ENCODE assay signal across 9 cellular contexts in genomic region chr12:56007148-56007891, GRCh38. TPM values are rescaled to one million over a fixed set of nuclear protein-coding genes. Genes with fewer than 3 reads are reported as not detected.
DNase-seq lines count a peak whose midpoint lies in the region; ATAC-seq, FAIRE-seq and TF ChIP-seq lines count a peak whose summit lies in the region.
"Had no signal": no experiment of that assay in that cellular context is flagged by ENCODE, and none has a peak within 500 bp of the region (broad histone marks: within the 10 kb centered on the region; RNA-seq: fewer than 3 reads in every experiment).

No MANE protein-coding gene starts in this region.

- peak overlapping the region; percentile 88 for H3K4me3 Mint-ChIP-seq in CD4-positive, alpha-beta T cell

- H3K36me3 Mint-ChIP-seq in CD4-positive, alpha-beta T cell (ENCODE audit: low read depth) = no peaks in the 10 kb centered on the region

- H3K27me3 Mint-ChIP-seq in CD4-positive, alpha-beta T cell = no peaks in the 10 kb centered on the region

- H3K4me1 Mint-ChIP-seq in CD4-positive, alpha-beta T cell (ENCODE audit: low read depth) = peaks cover 19% of the 10 kb centered on the region

- no peak for TF ChIP-seq CTCF in CD4-positive, alpha-beta T cell (IDR thresholded peaks at IDR 0.05)

- H3K27me3 ChIP-seq in CD4-positive, alpha-beta T cell (ENCODE audit: control insufficient read depth, insufficient read depth, low read length) = no peaks in the 10 kb centered on the region

- CTCF ChIA-PET in CD4-positive, alpha-beta T cell (lab: Charles Lee) = interaction anchor here (1.8 to 2.0 kb wide), 2 partner anchors 11 to 40 kb away, joined by 6 to 10 read pairs; no protein-coding TSS in a partner anchor

- intact Hi-C loops in CD4-positive, alpha-beta T cell (cut with DNase I, micrococcal nuclease) = loop anchor here in 1 of 2 experiments (1.0 kb wide), 1 partner anchor 34 kb away; the partner anchor contains the start of gene RPS26

- DNase-seq in CD4-positive, alpha-beta T cell = peak; percentile 61 to 74 (median 68)
- peak; percentile 55 for DNase-seq in KBM-7
- peak; percentile 58 for DNase-seq in RCC 7860 (ENCODE audit: low spot score)
- DNase-seq in activated T-helper 1 cell treated with Interleukin-2 at 50 U/mL for 16 hours (ENCODE audit: low read depth) = peak; percentile 56
- peak; percentile 87 for DNase-seq in fibroblast of gingiva (ENCODE audit: low read depth)
- DNase-seq in myocyte (ENCODE audit: low read depth) = peak; percentile 93
- DNase-seq in stimulated activated CD8-positive, alpha-beta memory T cell treated with anti-CD3 and anti-CD28 coated beads, Interleukin-7, amount 100 ng/mL, for 1 hour (ENCODE audit: low read depth in 2 of 2) = peak; percentile 42 to 52

- peak overlapping the region; percentile 36 for H3K27ac ChIP-seq in CD4-positive, alpha-beta T cell (ENCODE audit: low read depth, low read length)

- POLR2A ChIA-PET in CD4-positive, alpha-beta T cell (lab: Charles Lee) = interaction anchor here (0.6 to 2.2 kb wide), 20 partner anchors 11 to 264 kb away, joined by 3 to 17 read pairs (median 4); partner anchors contain the start of genes DGKA, IKZF4, ORMDL2 and PA2G4

- no peaks in the 10 kb centered on the region for H3K9me3 Mint-ChIP-seq in CD4-positive, alpha-beta T cell

- no peak for FAIRE-seq in RCC 7860 (lab: Jason Lieb, UNC)
- FAIRE-seq: TTC549 had no signal

- in situ Hi-C loops in KBM-7 (cut with MboI; ENCODE audit: low pct_unique_long_range_greater_than_20kb, low sequenced_read_pairs) = no loop called here

- H3K27ac Mint-ChIP-seq in CD4-positive, alpha-beta T cell = peak overlapping the region; percentile 76

- peak; percentile 89 for ATAC-seq in CD4-positive, alpha-beta T cell (ENCODE audit: poor library complexity)
- peak; percentile 76 for ATAC-seq in GM21360 (IDR thresholded peaks at IDR 0.05; ENCODE audit: unreplicated experiment)

- H3K9me3 ChIP-seq in CD4-positive, alpha-beta T cell (ENCODE audit: control insufficient read depth, low read length) = no peaks in the 10 kb centered on the region

RNA-seq across cellular contexts. Expression of gene SUOX, which starts 10.2 kb away (rescaled TPM):
- 1 to 10 TPM in 1 of 2 experiments, under 1 TPM in 1; 0.82 to 1.2 TPM for total RNA-seq in CD4-positive, alpha-beta T cell
- total RNA-seq in myocyte = 14.0 and 15.8 TPM in 2 replicates
- polyA plus RNA-seq in myocyte (2012) = 15.2 TPM

RNA-seq across cellular contexts. Expression of gene IKZF4, which starts 13.5 kb away (rescaled TPM):
- total RNA-seq in CD4-positive, alpha-beta T cell = 1 to 10 TPM; 2.5 to 5.0 TPM
- 1.1 and 3.0 TPM in 2 replicates for total RNA-seq in myocyte
- 5.1 TPM for polyA plus RNA-seq in myocyte (2012)

RNA-seq across cellular contexts. Expression of gene RAB5B, which starts 33.4 kb away (rescaled TPM):
- 10 to 100 TPM; 21.6 to 27.4 TPM for total RNA-seq in CD4-positive, alpha-beta T cell
- total RNA-seq in myocyte = 74.9 and 76.4 TPM in 2 replicates
- 91.1 TPM for polyA plus RNA-seq in myocyte (2012)

RNA-seq across cellular contexts. Expression of gene RPS26, which starts 34.4 kb away (rescaled TPM):
- 100 to 1,000 TPM; 118 to 126 TPM for total RNA-seq in CD4-positive, alpha-beta T cell
- 451 and 1,430 TPM in 2 replicates for total RNA-seq in myocyte
- polyA plus RNA-seq in myocyte (2012) = 1,034 TPM

RNA-seq across cellular contexts. Expression of gene CDK2, which starts 40.7 kb away (rescaled TPM):
- 10 to 100 TPM; 15.8 to 16.0 TPM for total RNA-seq in CD4-positive, alpha-beta T cell
- total RNA-seq in myocyte = 7.6 and 9.5 TPM in 2 replicates
- 11.0 TPM for polyA plus RNA-seq in myocyte (2012)

Comparison
In these comparisons a context has a peak if more than half of its experiments do, and no peak if none do; other contexts are left out.
1. Peak in every context shown above with its lines: DNase-seq, ATAC-seq and H3K27ac ChIP-seq.